1 cellular context compared by ENCODE assay signal in genomic region chr3:13890377-13891016, GRCh38.
TF ChIP-seq lines count a peak whose summit lies in the region.

No MANE protein-coding gene starts in this region.

TF ChIP-seq in HepG2, 621 proteins besides CTCF, POLR2A, EP300 and RAD21:
- TF ChIP-seq GLI4 (CRISPR knock-in tag; IDR thresholded peaks at IDR 0.05; ENCODE audit: borderline replicate concordance), result no peak
- TF ChIP-seq HMGXB4 (CRISPR knock-in tag; IDR thresholded peaks at IDR 0.05; ENCODE audit: borderline replicate concordance in 1 of 2, low read depth in 1 of 2), result no peak
- no peak for TF ChIP-seq GZF1 (CRISPR knock-in tag; IDR thresholded peaks at IDR 0.05)
- no peak for TF ChIP-seq ZNF790 (CRISPR knock-in tag; IDR thresholded peaks at IDR 0.05; ENCODE audit: borderline replicate concordance)
- TF ChIP-seq SAP130 (CRISPR knock-in tag; IDR thresholded peaks at IDR 0.05; ENCODE audit: low read depth), result no peak
- TF ChIP-seq HNRNPK (IDR thresholded peaks at IDR 0.05; ENCODE audit: low read depth, low read length, poor library complexity, severe bottlenecking), result no peak
- no peak for TF ChIP-seq HDAC6 (IDR thresholded peaks at IDR 0.05; ENCODE audit: low read depth, low read length)
- TF ChIP-seq PHF20 (CRISPR knock-in tag; IDR thresholded peaks at IDR 0.05), result no peak
- TF ChIP-seq PRMT3 (CRISPR knock-in tag; IDR thresholded peaks at IDR 0.05; ENCODE audit: borderline replicate concordance, low read depth), result no peak
- TF ChIP-seq ZBTB20 (CRISPR knock-in tag; IDR thresholded peaks at IDR 0.05; ENCODE audit: borderline replicate concordance, low read depth), result no peak
- no peak for TF ChIP-seq SP140L (CRISPR knock-in tag; IDR thresholded peaks at IDR 0.05; ENCODE audit: borderline replicate concordance)
- no peak for TF ChIP-seq ZNF276 (CRISPR knock-in tag; IDR thresholded peaks at IDR 0.05; ENCODE audit: low read depth)
